ENCODE assay signal across 7 cellular contexts in genomic region chr4:59676389-59676788, GRCh38.
"Had no signal": no experiment of that assay in that cellular context is flagged by ENCODE, and none has a peak within 500 bp of the region (broad histone marks: within the 10 kb centered on the region; RNA-seq: fewer than 3 reads in every experiment).

No MANE protein-coding gene starts in this region.

- H3K27ac Mint-ChIP-seq: GM23338, H9, IgD-negative memory B cell had no signal

- H3K36me3 Mint-ChIP-seq: IgD-negative memory B cell had no signal

- H3K4me3 ChIP-seq: GM23338 had no signal

- H3K27me3 Mint-ChIP-seq: IgD-negative memory B cell had no signal

- ATAC-seq: GM23338 had no signal

- H3K4me2 ChIP-seq: GM23338 had no signal

- H3K4me1 Mint-ChIP-seq: GM23338, H9, IgD-negative memory B cell had no signal

- FAIRE-seq: H1, H54, HTR-8/SVneo had no signal

- H3K9me3 Mint-ChIP-seq: GM23338, H9 had no signal

- DNase-seq: H9, HCEC 1CT had no signal

- H3K4me3 Mint-ChIP-seq: GM23338, H9, IgD-negative memory B cell had no signal
